Comparison of ENCODE assay signal across 13 cellular contexts in the genomic region with DNA sequence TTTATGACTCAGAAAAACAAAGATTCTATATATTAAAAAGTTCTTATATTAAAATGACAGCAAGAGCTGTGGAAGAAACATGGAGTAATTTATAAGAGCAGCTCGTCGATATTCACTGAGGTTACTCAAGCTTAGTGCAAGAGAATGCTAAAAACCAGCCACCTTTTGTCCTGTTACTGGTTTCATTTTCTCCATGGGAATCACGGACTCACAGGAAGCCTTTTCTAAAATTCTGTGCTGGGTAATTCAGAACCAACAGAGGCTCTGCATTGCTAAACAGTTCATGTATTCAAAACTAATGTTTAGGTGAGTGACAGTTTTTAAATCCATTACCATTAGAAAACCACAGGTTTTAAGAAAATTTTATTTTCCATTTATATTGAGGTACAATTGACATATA.
A peak's percentile ranks its signal among the peaks of the same experiment; 100 is the strongest.
DNase-seq lines count a peak whose midpoint lies in the region; ATAC-seq and TF ChIP-seq lines count a peak whose summit lies in the region.
"Had no signal": no experiment of that assay in that cellular context is flagged by ENCODE, and none has a peak within 500 bp of the region (broad histone marks: within the 10 kb centered on the region; RNA-seq: fewer than 3 reads in every experiment).

No MANE protein-coding gene starts in this region.

- peak overlapping the region; percentile 72 for H3K4me3 Mint-ChIP-seq in neural progenitor cell
- H3K4me3 Mint-ChIP-seq in naive thymus-derived CD8-positive, alpha-beta T cell: peak overlapping the region in 1 of 10 donors; percentile 33

- no peaks in the 10 kb centered on the region for H3K36me3 Mint-ChIP-seq in neural progenitor cell
- H3K36me3 Mint-ChIP-seq in naive thymus-derived CD8-positive, alpha-beta T cell: no peaks in the 10 kb centered on the region
- H3K36me3 Mint-ChIP-seq: CD4-positive, alpha-beta memory T cell had no signal

- POLR2A ChIA-PET in naive thymus-derived CD8-positive, alpha-beta T cell (lab: Charles Lee): no interaction called here

- no peaks in the 10 kb centered on the region for H4K20me1 ChIP-seq in neural progenitor cell (ENCODE audit: low read depth)

- H3K4me1 Mint-ChIP-seq in neural progenitor cell: peaks cover 15% of the 10 kb centered on the region
- H3K4me1 Mint-ChIP-seq in naive thymus-derived CD8-positive, alpha-beta T cell: peaks cover 2 to 6% (median 4%) of the 10 kb centered on the region in 4 donors

- no peak for TF ChIP-seq CTCF in neural progenitor cell (IDR thresholded peaks at IDR 0.05)

- H3K36me3 ChIP-seq in SJCRH30 (no peaks in the 10 kb centered on the region), neural progenitor cell (no peaks in the 10 kb centered on the region)
- H3K36me3 ChIP-seq: brain microvascular endothelial cell had no signal

- peak; percentile 13 for ATAC-seq in GM18520 (IDR thresholded peaks at IDR 0.05; ENCODE audit: unreplicated experiment)
- ATAC-seq in HG03097 (IDR thresholded peaks at IDR 0.05; ENCODE audit: low FRiP score, unreplicated experiment): peak; percentile 4
- ATAC-seq in naive thymus-derived CD8-positive, alpha-beta T cell: no peak
- ATAC-seq in HG03135 (IDR thresholded peaks at IDR 0.05; ENCODE audit: unreplicated experiment): no peak
- ATAC-seq in HG03342 (IDR thresholded peaks at IDR 0.05; ENCODE audit: unreplicated experiment): no peak

- peak overlapping the region; percentile 39 for H3K4me2 ChIP-seq in neural progenitor cell

- peaks cover 3% of the 10 kb centered on the region for H3K27me3 Mint-ChIP-seq in neural progenitor cell (ENCODE audit: insufficient read depth, low read depth)
- peaks cover 1 to 17% (median 4%) of the 10 kb centered on the region in 5 donors for H3K27me3 Mint-ChIP-seq in naive thymus-derived CD8-positive, alpha-beta T cell

- H2AFZ ChIP-seq in neural progenitor cell (replicated peaks): peak overlapping the region; percentile 27

- H3F3A ChIP-seq in neural progenitor cell (ENCODE audit: low read depth): no peaks in the 10 kb centered on the region

- no peak overlapping the region for H3K9ac ChIP-seq in neural progenitor cell

- H3K79me2 ChIP-seq in neural progenitor cell (ENCODE audit: low read depth): no peaks in the 10 kb centered on the region

- DNase-seq in SJCRH30 (no peak), neural progenitor cell (ENCODE audit: low spot score) (no peak), SK-N-DZ (ENCODE audit: low spot score) (no peak)
- no peak for DNase-seq in naive thymus-derived CD8-positive, alpha-beta T cell
- DNase-seq: CD4-positive, alpha-beta memory T cell; NCI-H2081 treated with DMSO at 0.1 percent for 48 hours; RPMI8226; small intestine had no signal

- H3K9me3 Mint-ChIP-seq in neural progenitor cell: peaks cover 12% of the 10 kb centered on the region
- peaks cover 0 to 20% (median 10%) of the 10 kb centered on the region in 9 donors for H3K9me3 Mint-ChIP-seq in naive thymus-derived CD8-positive, alpha-beta T cell

- H3K9me3 ChIP-seq in SJCRH30 (replicated peaks) (no peaks in the 10 kb centered on the region), neural progenitor cell (ENCODE audit: low read depth) (no peaks in the 10 kb centered on the region)

- H3K27ac ChIP-seq in SJCRH30 (no peak overlapping the region), neural progenitor cell (peak overlapping the region; percentile 22)
- H3K27ac ChIP-seq: brain microvascular endothelial cell had no signal

- H3K27ac Mint-ChIP-seq in neural progenitor cell: peak overlapping the region; percentile 65
- peak overlapping the region in 1 of 10 donors; percentile 35 for H3K27ac Mint-ChIP-seq in naive thymus-derived CD8-positive, alpha-beta T cell

- H3K27me3 ChIP-seq in SJCRH30: no peaks in the 10 kb centered on the region
- H3K27me3 ChIP-seq in neural progenitor cell: no peaks in the 10 kb centered on the region
- H3K27me3 ChIP-seq: brain microvascular endothelial cell had no signal

- H3K4me3 ChIP-seq in SJCRH30 (peak overlapping the region; percentile 23), neural progenitor cell (no peak overlapping the region)

- H3K4me1 ChIP-seq in SJCRH30 (peaks cover 10% of the 10 kb centered on the region), neural progenitor cell (peaks cover 17% of the 10 kb centered on the region)

Comparison
In these comparisons a context has a peak if more than half of its experiments do, and no peak if none do; other contexts are left out.
1. ATAC-seq: peak in GM18520 (single experiment) and HG03097 (single experiment); none in naive thymus-derived CD8-positive, alpha-beta T cell (0 of 2), HG03135 (single experiment) and HG03342 (single experiment).